ENCODE assay signal across 19 cellular contexts in genomic region chrX:25344191-25344936, GRCh38.
A peak's percentile ranks its signal among the peaks of the same experiment; 100 is the strongest.
DNase-seq lines count a peak whose midpoint lies in the region; ATAC-seq and TF ChIP-seq lines count a peak whose summit lies in the region.
"Had no signal": no experiment of that assay in that cellular context is flagged by ENCODE, and none has a peak within 500 bp of the region (broad histone marks: within the 10 kb centered on the region; RNA-seq: fewer than 3 reads in every experiment).

No MANE protein-coding gene starts in this region.

- H3K79me2 ChIP-seq in parathyroid adenoma, result no peaks in the 10 kb centered on the region

- H3K4me2 ChIP-seq in parathyroid adenoma (ENCODE audit: low read length), result no peak overlapping the region
- H3K4me2 ChIP-seq: smooth muscle cell had no signal

- H2AFZ ChIP-seq in parathyroid adenoma, result peak overlapping the region; percentile 22

- in situ Hi-C loops in G401 (cut with HindIII; ENCODE audit: low sequenced_read_pairs), result no loop called here

- H3K4me1 ChIP-seq in parathyroid adenoma (no peaks in the 10 kb centered on the region), lower lobe of right lung (no peaks in the 10 kb centered on the region)

- no peak overlapping the region for H3K9ac ChIP-seq in parathyroid adenoma

- ATAC-seq in HG02938 (IDR thresholded peaks at IDR 0.05; ENCODE audit: unreplicated experiment) (no peak), HG02885 (IDR thresholded peaks at IDR 0.05; ENCODE audit: poor library complexity, unreplicated experiment) (no peak), lower lobe of right lung (no peak)
- ATAC-seq: activated CD4-positive, alpha-beta T cell treated with anti-CD3 and anti-CD28 coated beads for 36 hours; GM12878; left lobe of liver; stimulated activated naive B cell treated with anti-CD40 and anti-IgM and Interleukin-4, amounts not matched to agents 10 μg/mL and 1 μg/mL and 100 μg/mL, for 72 hours had no signal

- no peak overlapping the region for H3K4me3 ChIP-seq in parathyroid adenoma (ENCODE audit: low read depth, low read length)
- H3K4me3 ChIP-seq in lower lobe of right lung, result no peak overlapping the region
- H3K4me3 ChIP-seq: GM12878, ovary, smooth muscle cell had no signal

- H3K9me3 ChIP-seq in parathyroid adenoma (ENCODE audit: control insufficient read depth, low read length), result no peaks in the 10 kb centered on the region
- no peaks in the 10 kb centered on the region for H3K9me3 ChIP-seq in lower lobe of right lung
- H3K9me3 ChIP-seq: ovary had no signal

- H3K27ac ChIP-seq in parathyroid adenoma (no peak overlapping the region), lower lobe of right lung (no peak overlapping the region)
- H3K27ac ChIP-seq: ovary had no signal

- H3K36me3 ChIP-seq in parathyroid adenoma (ENCODE audit: control insufficient read depth, insufficient read depth, low read length) (no peaks in the 10 kb centered on the region), lower lobe of right lung (no peaks in the 10 kb centered on the region)
- H3K36me3 ChIP-seq: ovary had no signal

- TF ChIP-seq CTCF in parathyroid adenoma (IDR thresholded peaks at IDR 0.05) (no peak), lower lobe of right lung (IDR thresholded peaks at IDR 0.05) (no peak)

- H3K27me3 ChIP-seq in parathyroid adenoma (ENCODE audit: control insufficient read depth, insufficient read depth, low read length) (no peaks in the 10 kb centered on the region), lower lobe of right lung (ENCODE audit: low read depth) (no peaks in the 10 kb centered on the region)
- H3K27me3 ChIP-seq: ovary had no signal

- intact Hi-C loops in lower lobe of right lung (cut with DNase I), result no loop called here

- DNase-seq in G401 (ENCODE audit: low spot score), result peak; percentile 72
- DNase-seq in NCI-H2107 (lab: John Stamatoyannopoulos, UW), result peak; percentile 6
- peak; percentile 16 for DNase-seq in astrocyte of the hippocampus (ENCODE audit: low read depth, low spot score)
- DNase-seq in lower lobe of right lung, result no peak
- no peak for DNase-seq in hippocampal formation (lab: John Stamatoyannopoulos, UW)
- DNase-seq: activated CD4-positive, alpha-beta T cell treated with anti-CD3 and anti-CD28 coated beads for 36 hours; activated naive CD4-positive, alpha-beta T cell treated with Interleukin-2 at 50 U/mL for 16 hours; GOT3; MV-4-11; ovary; SHP77; stimulated activated naive B cell treated with anti-CD40 and anti-IgM and Interleukin-4, amounts not matched to agents 10 μg/mL and 1 μg/mL and 100 μg/mL, for 72 hours; trophoblast cell had no signal

Comparison
In these comparisons a context has a peak if more than half of its experiments do, and no peak if none do; other contexts are left out.
1. DNase-seq: peak in G401 (single experiment), NCI-H2107 (single experiment) and astrocyte of the hippocampus (single experiment); none in lower lobe of right lung (single experiment) and hippocampal formation (0 of 2).